In genomic region chr2:102664439-102665042, GRCh38 we compare ENCODE assay signal across 10 cellular contexts. TPM values are rescaled to one million over a fixed set of nuclear protein-coding genes. Genes with fewer than 3 reads are reported as not detected.
DNase-seq lines count a peak whose midpoint lies in the region; ATAC-seq, FAIRE-seq and TF ChIP-seq lines count a peak whose summit lies in the region.
"Had no signal": no experiment of that assay in that cellular context is flagged by ENCODE, and none has a peak within 500 bp of the region (broad histone marks: within the 10 kb centered on the region; RNA-seq: fewer than 3 reads in every experiment).

No MANE protein-coding gene starts in this region.

- intact Hi-C loops in left ventricle myocardium inferior (cut with micrococcal nuclease) (no loop called here), kidney (cut with DNase I) (no loop called here)

- H3K9ac ChIP-seq in kidney (ENCODE audit: low read length in 2 of 2): no peak overlapping the region

- no peak overlapping the region for H3K27ac Mint-ChIP-seq in natural killer cell treated with Interleukin-12 subunit alpha and Interleukin-12 subunit beta and Interleukin-15 and Interleukin-18, amount 100 ng/mL, for 72 hours

- H3K27me3 Mint-ChIP-seq in natural killer cell treated with Interleukin-12 subunit alpha and Interleukin-12 subunit beta and Interleukin-15 and Interleukin-18, amount 100 ng/mL, for 72 hours: peaks cover 27 to 36% of the 10 kb centered on the region in 2 donors

- FAIRE-seq in kidney (lab: Jason Lieb, UNC): no peak

- no peaks in the 10 kb centered on the region for H3K36me3 Mint-ChIP-seq in natural killer cell treated with Interleukin-12 subunit alpha and Interleukin-12 subunit beta and Interleukin-15 and Interleukin-18, amount 100 ng/mL, for 72 hours

- H3K9me3 ChIP-seq in left ventricle myocardium inferior (replicated peaks) (no peaks in the 10 kb centered on the region), kidney (ENCODE audit: control insufficient read depth in 1 of 2, low read length in 2 of 2) (no peaks in the 10 kb centered on the region)
- H3K9me3 ChIP-seq: thoracic aorta had no signal

- H3K9me3 Mint-ChIP-seq in natural killer cell treated with Interleukin-12 subunit alpha and Interleukin-12 subunit beta and Interleukin-15 and Interleukin-18, amount 100 ng/mL, for 72 hours: no peaks in the 10 kb centered on the region

- no peak overlapping the region for H3K27ac ChIP-seq in left ventricle myocardium inferior (replicated peaks)
- H3K27ac ChIP-seq in kidney (ENCODE audit: low read depth in 2 of 2, low read length in 2 of 2): no peak overlapping the region
- H3K27ac ChIP-seq: thoracic aorta had no signal

- TF ChIP-seq CTCF in left ventricle myocardium inferior (IDR thresholded peaks at IDR 0.05; ENCODE audit: borderline replicate concordance): no peak
- TF ChIP-seq CTCF in kidney (IDR thresholded peaks at IDR 0.05; ENCODE audit: borderline replicate concordance, extremely low read depth, insufficient read depth): no peak

- H3K4me1 ChIP-seq in left ventricle myocardium inferior: no peaks in the 10 kb centered on the region
- peaks cover 0 to 4% of the 10 kb centered on the region in 2 donors for H3K4me1 ChIP-seq in kidney (ENCODE audit: control insufficient read depth in 1 of 2, insufficient read depth in 1 of 2, low read depth in 1 of 2, low read length in 2 of 2)

- DNase-seq in HPDE6-E6E7 (ENCODE audit: extremely low spot score) (peak; percentile 89), amniotic epithelial cell (ENCODE audit: low read depth) (peak; percentile 41), NCI-H1417 treated with DMSO at 0.1 percent for 48 hours (lab: John Stamatoyannopoulos, UW) (no peak), left ventricle myocardium inferior (no peak), kidney (no peak)
- peak; percentile 65 for DNase-seq in stimulated activated CD4-positive, alpha-beta T cell treated with anti-CD3 and anti-CD28 coated beads, Interleukin-4, amount 100 ng/mL, for 24 hours
- no peak for DNase-seq in natural killer cell treated with Interleukin-12 subunit alpha and Interleukin-12 subunit beta and Interleukin-15 and Interleukin-18, amount 100 ng/mL, for 72 hours (ENCODE audit: low spot score)

- H3K27me3 ChIP-seq in left ventricle myocardium inferior (ENCODE audit: low read depth): no peaks in the 10 kb centered on the region

- H3K4me3 ChIP-seq in left ventricle myocardium inferior (no peak overlapping the region), kidney (ENCODE audit: low read length in 2 of 2) (no peak overlapping the region)
- H3K4me3 ChIP-seq: thoracic aorta had no signal

- H3K4me3 Mint-ChIP-seq in natural killer cell treated with Interleukin-12 subunit alpha and Interleukin-12 subunit beta and Interleukin-15 and Interleukin-18, amount 100 ng/mL, for 72 hours: no peak overlapping the region

- H3K36me3 ChIP-seq in left ventricle myocardium inferior: no peaks in the 10 kb centered on the region
- no peaks in the 10 kb centered on the region for H3K36me3 ChIP-seq in kidney (ENCODE audit: control insufficient read depth in 1 of 2, insufficient read depth in 2 of 2, low read length in 2 of 2)
- H3K36me3 ChIP-seq: thoracic aorta had no signal

- peak; percentile 47 for ATAC-seq in GM19328 (IDR thresholded peaks at IDR 0.05; ENCODE audit: unreplicated experiment)
- no peak for ATAC-seq in natural killer cell treated with Interleukin-12 subunit alpha and Interleukin-12 subunit beta and Interleukin-15 and Interleukin-18, amount 100 ng/mL, for 72 hours

- peaks cover 0 to 6% of the 10 kb centered on the region in 2 donors for H3K4me1 Mint-ChIP-seq in natural killer cell treated with Interleukin-12 subunit alpha and Interleukin-12 subunit beta and Interleukin-15 and Interleukin-18, amount 100 ng/mL, for 72 hours (ENCODE audit: low read depth in 2 of 2)

RNA-seq across cellular contexts. Expression of gene SLC9A2, which starts 45.2 kb away (rescaled TPM):
- total RNA-seq in natural killer cell treated with Interleukin-12 subunit alpha and Interleukin-12 subunit beta and Interleukin-15 and Interleukin-18, amount 100 ng/mL, for 72 hours: not detected
- 0.25 TPM for total RNA-seq in left ventricle myocardium inferior
- total RNA-seq in kidney: 5.9 TPM
- polyA plus RNA-seq in kidney (ENCODE audit: insufficient read depth, low read depth, low replicate concordance): 5.6 TPM
- total RNA-seq: fibroblast of lung had no signal
- polyA plus RNA-seq: fibroblast of lung had no signal

Comparison
In these comparisons a context has a peak if more than half of its experiments do, and no peak if none do; other contexts are left out.
1. DNase-seq: peak in HPDE6-E6E7 (single experiment), amniotic epithelial cell (single experiment) and stimulated activated CD4-positive, alpha-beta T cell treated with anti-CD3 and anti-CD28 coated beads, Interleukin-4, amount 100 ng/mL, for 24 hours (single experiment); none in natural killer cell treated with Interleukin-12 subunit alpha and Interleukin-12 subunit beta and Interleukin-15 and Interleukin-18, amount 100 ng/mL, for 72 hours (single experiment), NCI-H1417 treated with DMSO at 0.1 percent for 48 hours (single experiment), left ventricle myocardium inferior (single experiment) and kidney (single experiment).